In the genomic region with DNA sequence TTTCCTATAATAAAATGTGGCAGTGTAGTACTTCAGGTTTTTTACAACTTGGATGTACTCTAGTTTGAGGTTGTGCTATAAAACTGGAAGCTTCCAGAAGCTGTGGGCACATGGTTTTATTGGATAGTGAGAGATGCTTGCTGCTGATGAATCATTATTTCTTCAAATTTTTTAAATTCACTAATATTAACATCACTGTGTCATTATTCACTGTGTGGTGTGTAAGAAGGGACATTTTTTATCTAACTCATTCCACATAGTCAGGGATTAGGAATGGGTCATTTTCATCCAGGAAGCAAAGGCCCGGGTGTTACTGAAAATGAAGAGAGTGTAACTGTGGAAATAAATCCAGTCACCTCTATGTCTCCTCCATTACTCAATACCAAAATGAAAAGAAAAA, we compare ENCODE assay signal across 25 cellular contexts.
DNase-seq lines count a peak whose midpoint lies in the region; ATAC-seq and TF ChIP-seq lines count a peak whose summit lies in the region.
"Had no signal": no experiment of that assay in that cellular context is flagged by ENCODE, and none has a peak within 500 bp of the region (broad histone marks: within the 10 kb centered on the region; RNA-seq: fewer than 3 reads in every experiment).

No MANE protein-coding gene starts in this region.

- peak; percentile 94 for DNase-seq in EH (ENCODE audit: low read depth)
- DNase-seq in LHCN-M2 (ENCODE audit: low read depth) = peak; percentile 38
- DNase-seq in astrocyte of the spinal cord (ENCODE audit: low read depth, low spot score) = peak; percentile 28
- DNase-seq in non-pigmented ciliary epithelial cell (ENCODE audit: low read depth) = peak; percentile 28
- DNase-seq in left colon = no peak
- no peak for DNase-seq in NCI-H2029 treated with DMSO at 0.1 percent for 48 hours (lab: John Stamatoyannopoulos, UW)
- no peak for DNase-seq in activated naive CD4-positive, alpha-beta T cell treated with anti-CD3 and anti-CD28 coated beads, Interleukin-2, amount 50 U/mL, for 16 hours
- DNase-seq: activated B cell treated with CpG ODN at 0.5 μM for 24 hours; activated CD4-positive, alpha-beta memory T cell treated with anti-CD3 and anti-CD28 coated beads, Interleukin-2, amount 10 ng/mL, durations not matched to agents 7 days and 5 days; activated gamma-delta T cell; dermis blood vessel endothelial cell; DMS79; GOT3; islet precursor cell; lower lobe of right lung; NCI-H1436 treated with DMSO at 0.1 percent for 48 hours; NCI-H2171; NCI-H526 treated with DMSO at 0.1 percent for 48 hours; small intestine; stimulated activated CD4-positive, alpha-beta T cell treated with anti-CD3 and anti-CD28 coated beads, Interleukin-2, amount 100 ng/mL, for 24 hours; stimulated activated naive B cell treated with anti-CD40 and anti-IgM and Interleukin-4, amounts not matched to agents 10 μg/mL and 1 μg/mL and 100 μg/mL, for 72 hours had no signal

- H3K4me3 ChIP-seq in astrocyte of the spinal cord (ENCODE audit: low read depth, low read length) = no peak overlapping the region
- H3K4me3 ChIP-seq: cardiac muscle cell, hepatocyte, lower lobe of right lung, thoracic aorta had no signal

- no peak for ATAC-seq in HG03039 (IDR thresholded peaks at IDR 0.05; ENCODE audit: unreplicated experiment)
- ATAC-seq in left colon = no peak
- ATAC-seq: lower lobe of right lung; stimulated activated naive B cell treated with anti-CD40 and anti-IgM and Interleukin-4, amounts not matched to agents 10 μg/mL and 1 μg/mL and 100 μg/mL, for 72 hours had no signal

- TF ChIP-seq CTCF in astrocyte of the spinal cord (IDR thresholded peaks at IDR 0.05; ENCODE audit: low read depth, low read length) = no peak

- in situ Hi-C loops in astrocyte of the spinal cord (cut with HindIII; ENCODE audit: low sequenced_read_pairs) = no loop called here

- intact Hi-C loops in left colon (cut with DNase I, micrococcal nuclease) = no loop called here

Comparison
In these comparisons a context has a peak if more than half of its experiments do, and no peak if none do; other contexts are left out.
1. DNase-seq: peak in EH (single experiment), LHCN-M2 (single experiment), astrocyte of the spinal cord (single experiment) and non-pigmented ciliary epithelial cell (single experiment); none in left colon (0 of 2), NCI-H2029 treated with DMSO at 0.1 percent for 48 hours (single experiment) and activated naive CD4-positive, alpha-beta T cell treated with anti-CD3 and anti-CD28 coated beads, Interleukin-2, amount 50 U/mL, for 16 hours (single experiment).